In the genomic region with DNA sequence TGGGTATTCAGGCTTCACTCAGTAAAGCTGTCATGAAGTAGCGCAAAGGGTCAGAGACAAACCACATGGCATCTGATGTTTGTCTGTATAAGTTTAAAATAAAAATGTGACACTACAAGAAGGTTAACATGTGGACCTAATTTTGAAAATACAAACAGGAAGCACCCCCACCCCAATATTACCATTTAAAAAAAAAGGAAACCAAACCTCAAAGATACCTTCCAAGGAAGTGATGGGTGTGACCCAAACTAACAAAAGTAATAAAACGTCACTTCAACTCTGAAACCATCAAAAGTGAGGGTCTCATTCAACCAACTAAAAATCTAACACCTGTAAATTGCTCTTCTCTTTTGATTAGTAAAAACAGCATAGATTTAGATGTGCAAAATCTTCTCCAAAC, we compare ENCODE assay signal across 1 cellular context.
TF ChIP-seq lines count a peak whose summit lies in the region.

No MANE protein-coding gene starts in this region.

TF ChIP-seq in GM12878, 131 proteins besides CTCF, POLR2A, EP300 and RAD21:
- no peak for TF ChIP-seq SMAD5 (IDR thresholded peaks at IDR 0.05; ENCODE audit: low read depth)
- TF ChIP-seq RFX5 (IDR thresholded peaks at IDR 0.05; ENCODE audit: low read depth, low read length): no peak
- TF ChIP-seq, protein P1, sequence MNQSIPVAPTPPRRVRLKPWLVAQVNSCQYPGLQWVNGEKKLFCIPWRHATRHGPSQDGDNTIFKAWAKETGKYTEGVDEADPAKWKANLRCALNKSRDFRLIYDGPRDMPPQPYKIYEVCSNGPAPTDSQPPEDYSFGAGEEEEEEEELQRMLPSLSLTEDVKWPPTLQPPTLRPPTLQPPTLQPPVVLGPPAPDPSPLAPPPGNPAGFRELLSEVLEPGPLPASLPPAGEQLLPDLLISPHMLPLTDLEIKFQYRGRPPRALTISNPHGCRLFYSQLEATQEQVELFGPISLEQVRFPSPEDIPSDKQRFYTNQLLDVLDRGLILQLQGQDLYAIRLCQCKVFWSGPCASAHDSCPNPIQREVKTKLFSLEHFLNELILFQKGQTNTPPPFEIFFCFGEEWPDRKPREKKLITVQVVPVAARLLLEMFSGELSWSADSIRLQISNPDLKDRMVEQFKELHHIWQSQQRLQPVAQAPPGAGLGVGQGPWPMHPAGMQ (IDR thresholded peaks at IDR 0.05; ENCODE audit: borderline replicate concordance): no peak
- TF ChIP-seq RAD51 (IDR thresholded peaks at IDR 0.05): no peak
- no peak for TF ChIP-seq RCOR1 (conservative IDR thresholded peaks at IDR 0.05; ENCODE audit: low read depth, low read length)
- TF ChIP-seq SP1 (IDR thresholded peaks at IDR 0.05; ENCODE audit: low read depth, low read length): no peak
- TF ChIP-seq, protein P2, sequence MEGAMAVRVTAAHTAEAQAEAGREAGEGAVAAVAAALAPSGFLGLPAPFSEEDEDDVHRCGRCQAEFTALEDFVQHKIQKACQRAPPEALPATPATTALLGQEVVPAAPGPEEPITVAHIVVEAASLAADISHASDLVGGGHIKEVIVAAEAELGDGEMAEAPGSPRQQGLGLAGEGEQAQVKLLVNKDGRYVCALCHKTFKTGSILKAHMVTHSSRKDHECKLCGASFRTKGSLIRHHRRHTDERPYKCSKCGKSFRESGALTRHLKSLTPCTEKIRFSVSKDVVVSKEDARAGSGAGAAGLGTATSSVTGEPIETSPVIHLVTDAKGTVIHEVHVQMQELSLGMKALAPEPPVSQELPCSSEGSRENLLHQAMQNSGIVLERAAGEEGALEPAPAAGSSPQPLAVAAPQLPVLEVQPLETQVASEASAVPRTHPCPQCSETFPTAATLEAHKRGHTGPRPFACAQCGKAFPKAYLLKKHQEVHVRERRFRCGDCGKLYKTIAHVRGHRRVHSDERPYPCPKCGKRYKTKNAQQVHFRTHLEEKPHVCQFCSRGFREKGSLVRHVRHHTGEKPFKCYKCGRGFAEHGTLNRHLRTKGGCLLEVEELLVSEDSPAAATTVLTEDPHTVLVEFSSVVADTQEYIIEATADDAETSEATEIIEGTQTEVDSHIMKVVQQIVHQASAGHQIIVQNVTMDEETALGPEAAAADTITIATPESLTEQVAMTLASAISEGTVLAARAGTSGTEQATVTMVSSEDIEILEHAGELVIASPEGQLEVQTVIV (IDR thresholded peaks at IDR 0.05; ENCODE audit: borderline replicate concordance, partially characterized antibody): no peak
- TF ChIP-seq, protein P3, sequence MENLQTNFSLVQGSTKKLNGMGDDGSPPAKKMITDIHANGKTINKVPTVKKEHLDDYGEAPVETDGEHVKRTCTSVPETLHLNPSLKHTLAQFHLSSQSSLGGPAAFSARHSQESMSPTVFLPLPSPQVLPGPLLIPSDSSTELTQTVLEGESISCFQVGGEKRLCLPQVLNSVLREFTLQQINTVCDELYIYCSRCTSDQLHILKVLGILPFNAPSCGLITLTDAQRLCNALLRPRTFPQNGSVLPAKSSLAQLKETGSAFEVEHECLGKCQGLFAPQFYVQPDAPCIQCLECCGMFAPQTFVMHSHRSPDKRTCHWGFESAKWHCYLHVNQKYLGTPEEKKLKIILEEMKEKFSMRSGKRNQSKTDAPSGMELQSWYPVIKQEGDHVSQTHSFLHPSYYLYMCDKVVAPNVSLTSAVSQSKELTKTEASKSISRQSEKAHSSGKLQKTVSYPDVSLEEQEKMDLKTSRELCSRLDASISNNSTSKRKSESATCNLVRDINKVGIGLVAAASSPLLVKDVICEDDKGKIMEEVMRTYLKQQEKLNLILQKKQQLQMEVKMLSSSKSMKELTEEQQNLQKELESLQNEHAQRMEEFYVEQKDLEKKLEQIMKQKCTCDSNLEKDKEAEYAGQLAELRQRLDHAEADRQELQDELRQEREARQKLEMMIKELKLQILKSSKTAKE (IDR thresholded peaks at IDR 0.05; ENCODE audit: low read depth, poor library complexity, severe bottlenecking): no peak
TF ChIP-seq in GM12878: peak in this region for 0.
